ENCODE assay signal across 20 cellular contexts in genomic region chr3:180070925-180071324, GRCh38. TPM values are rescaled to one million over a fixed set of nuclear protein-coding genes. Genes with fewer than 3 reads are reported as not detected.
DNase-seq lines count a peak whose midpoint lies in the region; ATAC-seq, FAIRE-seq and TF ChIP-seq lines count a peak whose summit lies in the region.
"Had no signal": no experiment of that assay in that cellular context is flagged by ENCODE, and none has a peak within 500 bp of the region (broad histone marks: within the 10 kb centered on the region; RNA-seq: fewer than 3 reads in every experiment).

No MANE protein-coding gene starts in this region.

- ATAC-seq in DND-41 (ENCODE audit: insufficient read depth, low read depth) (no peak), GM19452 (IDR thresholded peaks at IDR 0.05; ENCODE audit: unreplicated experiment) (no peak), HG02973 (IDR thresholded peaks at IDR 0.05; ENCODE audit: unreplicated experiment) (no peak)
- ATAC-seq: A549, K562 had no signal

- H3K79me2 ChIP-seq in DND-41 (ENCODE audit: insufficient read depth, low read length) (no peaks in the 10 kb centered on the region), Loucy (ENCODE audit: insufficient read depth, low read length) (no peaks in the 10 kb centered on the region), OCI-LY3 (ENCODE audit: low read length) (no peaks in the 10 kb centered on the region), H1 (ENCODE audit: control insufficient read depth in 1 of 2, insufficient read depth in 2 of 2, low read length in 2 of 2) (no peaks in the 10 kb centered on the region)

- H3K27me3 ChIP-seq in DND-41 (ENCODE audit: insufficient read depth, low read length, poor library complexity) = no peaks in the 10 kb centered on the region
- no peaks in the 10 kb centered on the region for H3K27me3 ChIP-seq in Loucy (ENCODE audit: insufficient read depth, low read length, poor library complexity, severe bottlenecking)
- H3K27me3 ChIP-seq in OCI-LY3 (ENCODE audit: low read depth, low read length) = no peaks in the 10 kb centered on the region
- H3K27me3 ChIP-seq in H1 (replicated peaks in 1 of 4; ENCODE audit: control insufficient read depth in 3 of 4, extremely low read depth in 1 of 4, insufficient read depth in 3 of 4, low read length in 3 of 4) = no peaks in the 10 kb centered on the region
- H3K27me3 ChIP-seq: BLaER1 had no signal

- no peak overlapping the region for H2BK120ac ChIP-seq in H1 (replicated peaks; ENCODE audit: low read depth, low read length)

- no peak overlapping the region for H4K8ac ChIP-seq in H1 (ENCODE audit: extremely low read depth, insufficient read depth, low read length)

- no peaks in the 10 kb centered on the region for H3K79me1 ChIP-seq in H1 (ENCODE audit: low read depth, low read length)

- DNase-seq in DND-41 (no peak), H1 (ENCODE audit: low read depth in 1 of 2, low spot score in 2 of 2) (no peak), NCI-H774 (lab: John Stamatoyannopoulos, UW) (no peak)
- DNase-seq: CD4-positive, alpha-beta memory T cell; DMS153; DMS79; GF-D8; IMR-90 had no signal

- no peak overlapping the region for H4K5ac ChIP-seq in H1 (ENCODE audit: insufficient read length, low read depth, low read length)

- no peak overlapping the region for H3K56ac ChIP-seq in H1 (replicated peaks; ENCODE audit: insufficient read length, low read depth, low read length)

- no peak overlapping the region for H2BK5ac ChIP-seq in H1 (ENCODE audit: low read depth, low read length)

- no peak overlapping the region for H3K4me3 ChIP-seq in DND-41 (ENCODE audit: low read depth in 1 of 2, low read length in 2 of 2)
- H3K4me3 ChIP-seq in Loucy (ENCODE audit: low read length, poor library complexity, severe bottlenecking) = no peak overlapping the region
- no peak overlapping the region for H3K4me3 ChIP-seq in OCI-LY3 (ENCODE audit: low read length)
- no peak overlapping the region for H3K4me3 ChIP-seq in H1 (ENCODE audit: extremely low read depth in 1 of 4, insufficient read depth in 2 of 4, low read depth in 3 of 4, low read length in 4 of 4)
- H3K4me3 ChIP-seq: A549, BLaER1, HAP-1, K562 had no signal

- H2BK20ac ChIP-seq in H1 (ENCODE audit: low read length) = no peak overlapping the region

- no peak for FAIRE-seq in H1 (lab: Jason Lieb, UNC)
- FAIRE-seq: A549, GM19239, K562 had no signal

- no peak overlapping the region for H3K23ac ChIP-seq in H1 (ENCODE audit: insufficient read length)

- CTCF ChIA-PET in H1 (lab: Charles Lee; ENCODE audit: partially characterized antibody) = no interaction called here

- H4K91ac ChIP-seq in H1 (replicated peaks; ENCODE audit: insufficient read length, low read length) = no peak overlapping the region

- no peaks in the 10 kb centered on the region for H3K9me2 ChIP-seq in Loucy (replicated peaks; ENCODE audit: low read depth, low read length)

- H4K20me1 ChIP-seq in DND-41 (ENCODE audit: insufficient read depth, low read length) (no peaks in the 10 kb centered on the region), Loucy (ENCODE audit: insufficient read depth, low read length, poor library complexity, severe bottlenecking) (no peaks in the 10 kb centered on the region), OCI-LY3 (ENCODE audit: insufficient read depth, low read length) (no peaks in the 10 kb centered on the region), H1 (replicated peaks in 1 of 2; ENCODE audit: control insufficient read depth in 1 of 2, insufficient read depth in 2 of 2, low read length in 2 of 2) (no peaks in the 10 kb centered on the region)
- H4K20me1 ChIP-seq: BLaER1 had no signal

- no peak overlapping the region for H2AK5ac ChIP-seq in H1 (ENCODE audit: low read depth, low read length)

- no peak for TF ChIP-seq EP300 in H1 (IDR thresholded peaks at IDR 0.05; ENCODE audit: borderline replicate concordance in 1 of 2, low read depth in 2 of 2, low read length in 2 of 2)

- H3K4ac ChIP-seq in H1 (replicated peaks; ENCODE audit: insufficient read length, low read depth, low read length) = no peak overlapping the region

- H3K23me2 ChIP-seq in H1 (ENCODE audit: low read depth, low read length) = no peaks in the 10 kb centered on the region

- H3K27ac ChIP-seq in DND-41 (ENCODE audit: low read length) (no peak overlapping the region), OCI-LY3 (ENCODE audit: low read length) (no peak overlapping the region), H1 (ENCODE audit: low read depth, low read length) (no peak overlapping the region)
- H3K27ac ChIP-seq: 22Rv1, A549, BLaER1, HL-60 had no signal

- POLR2A ChIA-PET in H1 (lab: Charles Lee; ENCODE audit: partially characterized antibody) = interaction anchor here (0.5 to 0.6 kb wide), 2 partner anchors 35 to 63 kb away, joined by 3 read pairs; no protein-coding TSS in a partner anchor

- H2BK15ac ChIP-seq in H1 (ENCODE audit: low read length) = no peak overlapping the region

- H3K9me3 ChIP-seq in DND-41 (ENCODE audit: insufficient read depth, low read length, severe bottlenecking) = no peaks in the 10 kb centered on the region
- H3K9me3 ChIP-seq in Loucy (ENCODE audit: insufficient read depth, low read depth, low read length) = no peaks in the 10 kb centered on the region
- no peaks in the 10 kb centered on the region for H3K9me3 ChIP-seq in OCI-LY3 (ENCODE audit: insufficient read depth, low read length)
- H3K9me3 ChIP-seq in H1 (ENCODE audit: insufficient read depth in 2 of 2, low read depth in 1 of 2, low read length in 1 of 2) = no peaks in the 10 kb centered on the region
- H3K9me3 ChIP-seq: A549, BLaER1, HAP-1 had no signal

- H3K4me1 ChIP-seq in DND-41 (ENCODE audit: insufficient read depth, low read length) (peaks cover 8% of the 10 kb centered on the region), Loucy (ENCODE audit: insufficient read depth, low read length, poor library complexity, severe bottlenecking) (peaks cover 6% of the 10 kb centered on the region), OCI-LY3 (ENCODE audit: low read length) (no peaks in the 10 kb centered on the region), H1 (replicated peaks in 1 of 4; ENCODE audit: control insufficient read depth in 3 of 4, insufficient read depth in 4 of 4, low read length in 3 of 4) (peaks cover 2 to 8% (median 5%) of the 10 kb centered on the region in 4 experiments; a peak in 6 of 7 replicates)
- H3K4me1 ChIP-seq: A549, BLaER1, HAP-1 had no signal

- WGBS in H1 (ENCODE audit: extremely low coverage in 1 of 2, insufficient coverage in 1 of 2, insufficient read length in 1 of 2, insufficient replicate concordance in 2 of 2, low coverage in 1 of 2, low lambda C conversion rate in 2 of 2, missing lambda C conversion rate in 1 of 2), 2 experiments = 87% methylated on average over 3 of the region's 3 CpGs; no CpG with 5 or more reads in 1 of the 2 experiments

- H3K9ac ChIP-seq in DND-41 (ENCODE audit: low read depth, low read length) = no peak overlapping the region
- no peak overlapping the region for H3K9ac ChIP-seq in Loucy (ENCODE audit: low read depth, low read length, poor library complexity, severe bottlenecking)
- H3K9ac ChIP-seq in OCI-LY3 (ENCODE audit: low read length) = no peak overlapping the region
- H3K9ac ChIP-seq in H1 (replicated peaks in 1 of 4; ENCODE audit: extremely low read depth in 1 of 4, low read depth in 3 of 4, low read length in 3 of 4) = no peak overlapping the region
- H3K9ac ChIP-seq: BLaER1 had no signal

- TF ChIP-seq CTCF in DND-41 (IDR thresholded peaks at IDR 0.05; ENCODE audit: borderline replicate concordance, extremely low read depth, low read length, poor library complexity, severe bottlenecking) = no peak
- TF ChIP-seq CTCF in Loucy (conservative IDR thresholded peaks at IDR 0.05; ENCODE audit: low read length) = no peak
- no peak for TF ChIP-seq CTCF in OCI-LY3 (IDR thresholded peaks at IDR 0.05; ENCODE audit: low read depth, low read length)
- no peak for TF ChIP-seq CTCF in H1 (IDR thresholded peaks at IDR 0.05; ENCODE audit: control extremely low read depth in 1 of 3, insufficient read depth in 1 of 3, low read depth in 1 of 3, low read length in 3 of 3)

- no peak overlapping the region for H3K18ac ChIP-seq in H1 (ENCODE audit: extremely low read depth, low read length)

- no peaks in the 10 kb centered on the region for H3F3A ChIP-seq in Loucy (ENCODE audit: low read depth)

- H2AFZ ChIP-seq in DND-41 (ENCODE audit: low read depth, low read length) (peak overlapping the region; percentile 69), Loucy (ENCODE audit: low read length) (peak overlapping the region; percentile 74), OCI-LY3 (ENCODE audit: low read depth, low read length) (peak overlapping the region; percentile 74), H1 (ENCODE audit: low read length) (peak overlapping the region; percentile 78)

- no peak overlapping the region for H3K14ac ChIP-seq in H1 (ENCODE audit: insufficient read length)

- H3K4me2 ChIP-seq in DND-41 (ENCODE audit: insufficient read depth, low read length) (no peak overlapping the region), Loucy (ENCODE audit: low read depth, low read length, poor library complexity, severe bottlenecking) (no peak overlapping the region), OCI-LY3 (ENCODE audit: low read length) (no peak overlapping the region), H1 (ENCODE audit: insufficient read depth in 1 of 2, low read depth in 2 of 2, low read length in 2 of 2) (no peak overlapping the region)
- H3K4me2 ChIP-seq: A549, BLaER1 had no signal

- H2BK12ac ChIP-seq in H1 (ENCODE audit: low read depth, low read length) = no peak overlapping the region

- no peaks in the 10 kb centered on the region for H3K36me3 ChIP-seq in DND-41 (ENCODE audit: insufficient read depth, low read length)
- H3K36me3 ChIP-seq in Loucy (ENCODE audit: insufficient read depth, low read length) = no peaks in the 10 kb centered on the region
- no peaks in the 10 kb centered on the region for H3K36me3 ChIP-seq in OCI-LY3 (replicated peaks; ENCODE audit: low read depth, low read length)
- H3K36me3 ChIP-seq in H1 (ENCODE audit: control insufficient read depth in 2 of 4, insufficient read depth in 4 of 4, low read length in 3 of 4) = no peaks in the 10 kb centered on the region
- H3K36me3 ChIP-seq: BLaER1, HAP-1 had no signal

- TF ChIP-seq POLR2A in H1 (IDR thresholded peaks at IDR 0.05; ENCODE audit: control extremely low read depth in 1 of 2, low read depth in 2 of 2, low read length in 2 of 2) = no peak

- TF ChIP-seq RAD21 in H1 (IDR thresholded peaks at IDR 0.05 in 1 of 2, conservative IDR thresholded peaks at IDR 0.05 in 1 of 2; ENCODE audit: low read depth in 2 of 2, low read length in 2 of 2) = no peak

TF ChIP-seq in H1, 55 proteins besides CTCF, POLR2A, EP300 and RAD21 (continues in another document):
- TF ChIP-seq SP4 (IDR thresholded peaks at IDR 0.05; ENCODE audit: low read length) (no peak), RXRA (IDR thresholded peaks at IDR 0.05; ENCODE audit: insufficient read depth, low read depth, low read length) (no peak)

RNA-seq across cellular contexts. Expression of gene PEX5L, which starts 34.2 kb away (rescaled TPM):
- 4.2 and 4.9 TPM in 2 replicates for total RNA-seq in H1 (2021; fragmentation: NEBNext Ultra II Directional; extraction: Animal tissue kit (Norgen Biotek cat#: 25700))
- 0.80 and 0.89 TPM in 2 replicates for polyA plus RNA-seq in H1 (2011; rRNA removed)
- 1.1 TPM for polyA plus RNA-seq in H1 (2011; cell fraction: cytosol; rRNA removed)
- polyA plus RNA-seq in H1 (2011; cell fraction: nucleus; rRNA removed) = 4.4 TPM
- polyA plus RNA-seq in H1 (2012, experiment 1 of 2) = 1.1 to 1.8 TPM (median 1.7 TPM) in 4 replicates
- 0.28 TPM for polyA plus RNA-seq in H1 (2012, experiment 2 of 2)
- polyA plus RNA-seq in H1 (2013, experiment 1 of 2) = 2.6 TPM
- polyA plus RNA-seq in H1 (2013, experiment 2 of 2) = 2.4 TPM
- polyA minus RNA-seq in H1 (2011; rRNA and poly(A)+ RNA removed) = 2.5 and 2.6 TPM in 2 replicates
- 2.3 TPM for polyA minus RNA-seq in H1 (2011; cell fraction: cytosol; rRNA and poly(A)+ RNA removed)
- polyA minus RNA-seq in H1 (2011; cell fraction: nucleus; rRNA and poly(A)+ RNA removed) = 23.7 TPM
- total RNA-seq: CD4-positive, alpha-beta memory T cell; IMR-90; K562 had no signal
- polyA plus RNA-seq: CD14-positive monocyte, IMR-90, K562 had no signal
